Comparison of ENCODE assay signal across 8 cellular contexts in the genomic region with DNA sequence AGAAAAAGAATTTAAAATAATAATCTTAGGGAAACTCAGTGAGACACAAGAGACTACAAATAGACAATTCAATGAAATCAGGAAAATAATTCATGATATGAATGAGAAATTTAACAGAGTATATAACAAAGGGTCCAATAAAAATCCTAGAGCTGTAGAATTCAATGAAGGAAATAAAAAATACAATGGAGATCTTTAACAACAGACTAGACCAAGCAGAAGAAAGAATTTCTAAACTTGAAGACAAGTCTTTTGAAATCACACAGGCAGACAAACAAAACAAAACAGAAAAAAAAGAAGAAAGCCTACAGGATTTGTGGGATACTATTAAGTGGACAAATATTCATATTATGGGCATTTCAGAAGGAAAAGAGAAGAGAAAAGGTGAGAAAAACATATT. TPM values are rescaled to one million over a fixed set of nuclear protein-coding genes. Genes with fewer than 3 reads are reported as not detected.
"Had no signal": no experiment of that assay in that cellular context is flagged by ENCODE, and none has a peak within 500 bp of the region (broad histone marks: within the 10 kb centered on the region; RNA-seq: fewer than 3 reads in every experiment).

No MANE protein-coding gene starts in this region.

- ATAC-seq: GM12878 had no signal

- DNase-seq: GDM1, GF-D8 had no signal

- H3K4me3 ChIP-seq: GM12878 had no signal

- FAIRE-seq: G401.6, GM12878, GM12891, GM12892, GM18507, GM19239 had no signal

RNA-seq across cellular contexts. Expression of gene MFRP, which starts 51.2 kb away (rescaled TPM):
- total RNA-seq: GM12878 had no signal
- polyA plus RNA-seq: GM12878 had no signal

RNA-seq across cellular contexts. Expression of gene C1QTNF5, which starts 57.1 kb away (rescaled TPM):
- total RNA-seq: GM12878 had no signal
- polyA plus RNA-seq: GM12878 had no signal
